8 cellular contexts compared by ENCODE assay signal in genomic region chr2:29115797-29116781, GRCh38. TPM values are rescaled to one million over a fixed set of nuclear protein-coding genes. Genes with fewer than 3 reads are reported as not detected.
DNase-seq lines count a peak whose midpoint lies in the region; ATAC-seq and TF ChIP-seq lines count a peak whose summit lies in the region.

No MANE protein-coding gene starts in this region.

- no peaks in the 10 kb centered on the region for H3K36me3 ChIP-seq in cardiac muscle cell
- no peaks in the 10 kb centered on the region for H3K36me3 ChIP-seq in parathyroid adenoma (ENCODE audit: control insufficient read depth, insufficient read depth, low read length)
- no peaks in the 10 kb centered on the region for H3K36me3 ChIP-seq in upper lobe of left lung

- H3K9me3 Mint-ChIP-seq in activated naive CD8-positive, alpha-beta T cell treated with anti-CD3 and anti-CD28 coated beads, Interleukin-2, amount 10 ng/mL, durations not matched to agents 7 days and 5 days = no peaks in the 10 kb centered on the region

- H2AFZ ChIP-seq in parathyroid adenoma = peak overlapping the region; percentile 61

- H3K9ac ChIP-seq in parathyroid adenoma = peak overlapping the region; percentile 71

- TF ChIP-seq POLR2A in upper lobe of left lung (IDR thresholded peaks at IDR 0.05) = peak in 3 of 4 donors; percentile 30 to 67 (median 32)

- H3K79me2 ChIP-seq in parathyroid adenoma = no peaks in the 10 kb centered on the region

- no peak for TF ChIP-seq EP300 in upper lobe of left lung (IDR thresholded peaks at IDR 0.05)

- no peak for TF ChIP-seq CTCF in cardiac muscle cell (IDR thresholded peaks at IDR 0.05; ENCODE audit: low read depth, low read length)
- TF ChIP-seq CTCF in parathyroid adenoma (IDR thresholded peaks at IDR 0.05) = no peak
- TF ChIP-seq CTCF in upper lobe of left lung (IDR thresholded peaks at IDR 0.05) = no peak

- peaks cover 12% of the 10 kb centered on the region for H3K36me3 Mint-ChIP-seq in activated naive CD8-positive, alpha-beta T cell treated with anti-CD3 and anti-CD28 coated beads, Interleukin-2, amount 10 ng/mL, durations not matched to agents 7 days and 5 days

- H3K27me3 ChIP-seq in cardiac muscle cell (peaks cover 55% of the 10 kb centered on the region), parathyroid adenoma (ENCODE audit: control insufficient read depth, insufficient read depth, low read length) (no peaks in the 10 kb centered on the region), upper lobe of left lung (peaks cover 0 to 3% (median 0%) of the 10 kb centered on the region in 4 donors)

- 7 to 16% methylated on average over 13 to 38 of the region's 53 CpGs for WGBS in upper lobe of left lung, 2 donors

- H3K27ac ChIP-seq in cardiac muscle cell = no peak overlapping the region
- H3K27ac ChIP-seq in parathyroid adenoma = peak overlapping the region; percentile 55
- H3K27ac ChIP-seq in upper lobe of left lung = peak overlapping the region; percentile 88 to 93 (median 88)

- H3K27ac Mint-ChIP-seq in activated naive CD8-positive, alpha-beta T cell treated with anti-CD3 and anti-CD28 coated beads, Interleukin-2, amount 10 ng/mL, durations not matched to agents 7 days and 5 days = peak overlapping the region; percentile 95

- in situ Hi-C loops in SK-MEL-5 (cut with HindIII; ENCODE audit: low pct_unique_long_range_greater_than_20kb, low sequenced_read_pairs) = no loop called here

- H3K4me3 Mint-ChIP-seq in activated naive CD8-positive, alpha-beta T cell treated with anti-CD3 and anti-CD28 coated beads, Interleukin-2, amount 10 ng/mL, durations not matched to agents 7 days and 5 days = peak overlapping the region; percentile 92

- H3K4me1 ChIP-seq in cardiac muscle cell (ENCODE audit: low read depth) = peaks cover 6% of the 10 kb centered on the region
- H3K4me1 ChIP-seq in parathyroid adenoma = no peaks in the 10 kb centered on the region
- H3K4me1 ChIP-seq in upper lobe of left lung = peaks cover 19 to 53% (median 23%) of the 10 kb centered on the region in 4 donors

- peaks cover 27% of the 10 kb centered on the region for H3K4me1 Mint-ChIP-seq in activated naive CD8-positive, alpha-beta T cell treated with anti-CD3 and anti-CD28 coated beads, Interleukin-2, amount 10 ng/mL, durations not matched to agents 7 days and 5 days

- H3K4me3 ChIP-seq in cardiac muscle cell (peak overlapping the region; percentile 54), parathyroid adenoma (ENCODE audit: low read depth, low read length) (peak overlapping the region; percentile 74), upper lobe of left lung (peak overlapping the region; percentile 55 to 75 (median 66))

- ATAC-seq in HG03103 (IDR thresholded peaks at IDR 0.05; ENCODE audit: low read depth, unreplicated experiment) (peak; percentile 35), upper lobe of left lung (ENCODE audit: low FRiP score in 2 of 2) (peak; percentile 20 to 53)
- ATAC-seq in activated naive CD8-positive, alpha-beta T cell treated with anti-CD3 and anti-CD28 coated beads, Interleukin-2, amount 10 ng/mL, durations not matched to agents 7 days and 5 days (ENCODE audit: low read depth) = peak; percentile 69

- DNase-seq in SIG-M5 treated with dmso at 0.1 percent for 504 hours (lab: John Stamatoyannopoulos, UW; ENCODE audit: unreplicated experiment) (peak; percentile 33), SIG-M5 (lab: John Stamatoyannopoulos, UW) (no peak), SK-MEL-5 (ENCODE audit: low read depth, low spot score) (peak; percentile 88), cardiac muscle cell (ENCODE audit: low read depth in 1 of 2, low spot score in 1 of 2) (peak; percentile 40 to 86), upper lobe of left lung (peak; percentile 88 to 89)
- DNase-seq in activated naive CD8-positive, alpha-beta T cell treated with anti-CD3 and anti-CD28 coated beads, Interleukin-2, amount 10 ng/mL, durations not matched to agents 7 days and 5 days = peak; percentile 69

- POLR2A ChIA-PET in activated naive CD8-positive, alpha-beta T cell treated with anti-CD3 and anti-CD28 coated beads, Interleukin-2, amount 10 ng/mL, durations not matched to agents 7 days and 5 days (lab: Charles Lee) = interaction anchor here (1.6 to 3.1 kb wide), 4 partner anchors 14 to 107 kb away, joined by 7 to 18 read pairs (median 13); no protein-coding TSS in a partner anchor

- peak overlapping the region; percentile 88 for H3K4me2 ChIP-seq in parathyroid adenoma (ENCODE audit: low read length)

- H3K9me3 ChIP-seq in cardiac muscle cell (ENCODE audit: low read depth) (no peaks in the 10 kb centered on the region), parathyroid adenoma (ENCODE audit: control insufficient read depth, low read length) (no peaks in the 10 kb centered on the region), upper lobe of left lung (no peaks in the 10 kb centered on the region)

- H3K27me3 Mint-ChIP-seq in activated naive CD8-positive, alpha-beta T cell treated with anti-CD3 and anti-CD28 coated beads, Interleukin-2, amount 10 ng/mL, durations not matched to agents 7 days and 5 days = peaks cover 15% of the 10 kb centered on the region

RNA-seq across cellular contexts. Expression of gene CLIP4, which starts 0.9 kb away (rescaled TPM):
- total RNA-seq in SK-MEL-5 (2014; rRNA removed; shearing (Covaris generic)) = 68.7 and 73.7 TPM in 2 replicates
- polyA plus RNA-seq in SK-MEL-5 (2015; cell fraction: cytosol; rRNA removed) = 30.8 and 39.9 TPM in 2 replicates
- 134 and 150 TPM in 2 replicates for polyA plus RNA-seq in SK-MEL-5 (2015; cell fraction: nucleus; rRNA removed)
- total RNA-seq in activated naive CD8-positive, alpha-beta T cell treated with anti-CD3 and anti-CD28 coated beads, Interleukin-2, amount 10 ng/mL, durations not matched to agents 7 days and 5 days = 10 to 100 TPM; 36.2 to 42.6 TPM
- total RNA-seq in cardiac muscle cell (6.0 and 7.0 TPM in 2 replicates), upper lobe of left lung (100 to 1,000 TPM in 1 of 6 donors, 10 to 100 TPM in 5; 46.0 to 104 (median 69.5) TPM)
- polyA plus RNA-seq in cardiac muscle cell = 4.2 and 7.9 TPM in 2 replicates

RNA-seq across cellular contexts. Expression of gene PCARE, which starts 41.8 kb away (rescaled TPM):
- total RNA-seq in SK-MEL-5 (2014; rRNA removed; shearing (Covaris generic)) = 0.03 TPM in 1 of 2 replicates, not detected in the other
- 0.01 TPM in 1 of 2 replicates, not detected in the other for polyA plus RNA-seq in SK-MEL-5 (2015; cell fraction: cytosol; rRNA removed)
- 0.02 and 0.04 TPM in 2 replicates for polyA plus RNA-seq in SK-MEL-5 (2015; cell fraction: nucleus; rRNA removed)
- total RNA-seq in activated naive CD8-positive, alpha-beta T cell treated with anti-CD3 and anti-CD28 coated beads, Interleukin-2, amount 10 ng/mL, durations not matched to agents 7 days and 5 days = not detected
- total RNA-seq in cardiac muscle cell = 0.49 and 0.57 TPM in 2 replicates
- 0.34 TPM in 1 of 2 replicates, not detected in the other for polyA plus RNA-seq in cardiac muscle cell
- under 1 TPM in 4 of 6 donors, not detected in 2; 0.15 to 0.71 (median 0.55) TPM for total RNA-seq in upper lobe of left lung
